In genomic region chr5:100909034-100909433, GRCh38 we compare ENCODE assay signal across 33 cellular contexts.
"Had no signal": no experiment of that assay in that cellular context is flagged by ENCODE, and none has a peak within 500 bp of the region (broad histone marks: within the 10 kb centered on the region; RNA-seq: fewer than 3 reads in every experiment).

No MANE protein-coding gene starts in this region.

- H3K27ac ChIP-seq: adrenal gland, body of pancreas, brain microvascular endothelial cell, breast epithelium, VCaP had no signal

- H3K36me3 ChIP-seq: adrenal gland, brain microvascular endothelial cell, breast epithelium had no signal

- DNase-seq: activated B cell treated with CpG ODN at 0.5 μM for 24 hours; activated CD4-positive, alpha-beta memory T cell treated with anti-CD3 and anti-CD28 coated beads for 36 hours; activated CD4-positive, alpha-beta T cell treated with anti-CD3 and anti-CD28 coated beads for 4 hours; activated CD4-positive, alpha-beta T cell treated with anti-CD3 and anti-CD28 coated beads, Interleukin-2, amount 10 ng/mL, durations not matched to agents 24 days and 14 days; activated CD4-positive, alpha-beta T cell treated with anti-CD3 and anti-CD28 coated beads, Interleukin-2, amount 50 U/mL, for 1 hour; activated CD4-positive, alpha-beta T cell treated with anti-CD3 and anti-CD28 coated beads, Interleukin-2, amount 50 U/mL, for 4 hours; activated CD4-positive, CD25-positive, alpha-beta regulatory T cell treated with anti-CD3 and anti-CD28 coated beads, Interleukin-2, amount 50 U/mL, for 72 hours; activated CD8-positive, alpha-beta memory T cell treated with anti-CD3 and anti-CD28 coated beads, Interleukin-2, amount 50 U/mL, for 4 hours; activated CD8-positive, alpha-beta T cell treated with anti-CD3 and anti-CD28 coated beads for 36 hours; activated effector memory CD4-positive, alpha-beta T cell treated with anti-CD3 and anti-CD28 coated beads, Interleukin-2, amount 50 U/mL, for 16 hours; activated gamma-delta T cell treated with Interleukin-2 at 50 U/mL for 16 hours; activated naive CD4-positive, alpha-beta T cell; activated naive CD4-positive, alpha-beta T cell treated with anti-CD3 and anti-CD28 coated beads for 36 hours; activated naive CD4-positive, alpha-beta T cell treated with anti-CD3 and anti-CD28 coated beads, Interleukin-2, amount 50 U/mL, for 16 hours; activated naive CD8-positive, alpha-beta T cell treated with anti-CD3 and anti-CD28 coated beads for 36 hours; activated T-cell treated with anti-CD3 and anti-CD28 coated beads for 4 hours; activated T-cell treated with anti-CD3 and anti-CD28 coated beads, Interleukin-2, amount 50 U/mL, for 1 hour; activated T-cell treated with anti-CD3 and anti-CD28 coated beads, Interleukin-2, amount 50 U/mL, for 4 hours; activated T-cell treated with anti-CD3 and anti-CD28 coated beads, Interleukin-2, amount 50 U/mL, for 72 hours; adrenal gland; amniotic stem cell; aorta; body of pancreas; brain microvascular endothelial cell; central memory CD4-positive, alpha-beta T cell; T-helper 2 cell; T-helper 9 cell had no signal

- ATAC-seq: activated CD8-positive, alpha-beta T cell treated with anti-CD3 and anti-CD28 coated beads for 36 hours; activated naive CD4-positive, alpha-beta T cell treated with anti-CD3 and anti-CD28 coated beads, Interleukin-2, amount 50 U/mL, for 72 hours; activated T-cell treated with anti-CD3 and anti-CD28 coated beads, Interleukin-2, amount 50 U/mL, for 4 hours; activated T-cell treated with anti-CD3 and anti-CD28 coated beads, Interleukin-2, amount 50 U/mL, for 72 hours; activated T-helper 17 cell treated with anti-CD3 and anti-CD28 coated beads, Interleukin-2, amount 50 U/mL, for 72 hours; body of pancreas had no signal

- H3K4me1 ChIP-seq: adrenal gland, body of pancreas, breast epithelium had no signal

- H3K27me3 ChIP-seq: adrenal gland, body of pancreas, brain microvascular endothelial cell, breast epithelium had no signal

- H3K9me3 ChIP-seq: adrenal gland, body of pancreas, breast epithelium had no signal

- H3K4me3 ChIP-seq: adrenal gland, body of pancreas, breast epithelium had no signal

- FAIRE-seq: astrocyte, TTC549 had no signal
